ENCODE assay signal across 1 cellular context in the genomic region with DNA sequence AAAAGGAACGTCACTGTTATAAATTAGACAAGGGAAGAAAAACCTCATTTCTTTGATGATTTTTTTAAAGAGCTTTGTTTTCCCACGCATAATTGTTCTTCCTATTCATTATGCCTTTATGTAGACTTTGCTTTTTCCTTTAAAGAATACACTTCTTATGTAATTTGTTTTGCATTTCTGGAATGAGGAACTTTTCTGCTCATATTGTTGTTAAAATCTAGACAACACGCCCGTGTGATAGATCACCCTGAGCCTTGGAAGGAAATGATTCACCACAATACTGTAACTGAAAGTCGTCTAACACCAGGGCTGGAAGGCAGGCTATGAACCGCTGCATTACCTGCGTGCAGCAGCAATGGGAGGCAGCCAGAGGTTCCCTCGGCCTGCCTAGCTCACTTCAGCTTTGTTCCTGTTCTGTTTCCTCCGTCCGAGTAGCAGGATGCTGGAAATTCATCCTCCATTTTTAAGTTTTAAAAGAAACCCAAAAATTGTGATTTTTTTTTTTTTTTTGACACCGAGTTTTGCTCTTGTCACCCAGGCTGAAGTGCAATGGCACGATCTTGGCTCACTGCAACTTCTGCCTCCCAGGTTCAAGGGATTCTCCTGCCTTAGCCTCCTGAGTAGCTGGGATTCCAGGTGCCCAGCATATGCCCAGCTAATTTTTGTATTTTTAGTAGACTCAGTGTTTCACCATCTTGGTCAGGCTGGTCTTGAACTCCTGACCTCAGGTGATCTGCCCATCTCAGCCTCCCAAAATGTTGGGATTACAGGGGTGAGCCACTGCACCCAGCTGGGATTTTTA.
TF ChIP-seq lines count a peak whose summit lies in the region.

No MANE protein-coding gene starts in this region.

TF ChIP-seq in HepG2, 621 proteins besides CTCF, POLR2A, EP300 and RAD21 (continued from another document and continues in another):
- TF ChIP-seq, protein P1, sequence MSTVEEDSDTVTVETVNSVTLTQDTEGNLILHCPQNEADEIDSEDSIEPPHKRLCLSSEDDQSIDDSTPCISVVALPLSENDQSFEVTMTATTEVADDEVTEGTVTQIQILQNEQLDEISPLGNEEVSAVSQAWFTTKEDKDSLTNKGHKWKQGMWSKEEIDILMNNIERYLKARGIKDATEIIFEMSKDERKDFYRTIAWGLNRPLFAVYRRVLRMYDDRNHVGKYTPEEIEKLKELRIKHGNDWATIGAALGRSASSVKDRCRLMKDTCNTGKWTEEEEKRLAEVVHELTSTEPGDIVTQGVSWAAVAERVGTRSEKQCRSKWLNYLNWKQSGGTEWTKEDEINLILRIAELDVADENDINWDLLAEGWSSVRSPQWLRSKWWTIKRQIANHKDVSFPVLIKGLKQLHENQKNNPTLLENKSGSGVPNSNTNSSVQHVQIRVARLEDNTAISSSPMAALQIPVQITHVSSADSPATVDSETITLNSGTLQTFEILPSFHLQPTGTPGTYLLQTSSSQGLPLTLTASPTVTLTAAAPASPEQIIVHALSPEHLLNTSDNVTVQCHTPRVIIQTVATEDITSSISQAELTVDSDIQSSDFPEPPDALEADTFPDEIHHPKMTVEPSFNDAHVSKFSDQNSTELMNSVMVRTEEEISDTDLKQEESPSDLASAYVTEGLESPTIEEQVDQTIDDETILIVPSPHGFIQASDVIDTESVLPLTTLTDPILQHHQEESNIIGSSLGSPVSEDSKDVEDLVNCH (CRISPR knock-in tag; IDR thresholded peaks at IDR 0.05) = no peak
- TF ChIP-seq TOPORS (CRISPR knock-in tag; IDR thresholded peaks at IDR 0.05) = peak; percentile 91; the same call in 1 of the 2 replicates
- TF ChIP-seq, protein P2, sequence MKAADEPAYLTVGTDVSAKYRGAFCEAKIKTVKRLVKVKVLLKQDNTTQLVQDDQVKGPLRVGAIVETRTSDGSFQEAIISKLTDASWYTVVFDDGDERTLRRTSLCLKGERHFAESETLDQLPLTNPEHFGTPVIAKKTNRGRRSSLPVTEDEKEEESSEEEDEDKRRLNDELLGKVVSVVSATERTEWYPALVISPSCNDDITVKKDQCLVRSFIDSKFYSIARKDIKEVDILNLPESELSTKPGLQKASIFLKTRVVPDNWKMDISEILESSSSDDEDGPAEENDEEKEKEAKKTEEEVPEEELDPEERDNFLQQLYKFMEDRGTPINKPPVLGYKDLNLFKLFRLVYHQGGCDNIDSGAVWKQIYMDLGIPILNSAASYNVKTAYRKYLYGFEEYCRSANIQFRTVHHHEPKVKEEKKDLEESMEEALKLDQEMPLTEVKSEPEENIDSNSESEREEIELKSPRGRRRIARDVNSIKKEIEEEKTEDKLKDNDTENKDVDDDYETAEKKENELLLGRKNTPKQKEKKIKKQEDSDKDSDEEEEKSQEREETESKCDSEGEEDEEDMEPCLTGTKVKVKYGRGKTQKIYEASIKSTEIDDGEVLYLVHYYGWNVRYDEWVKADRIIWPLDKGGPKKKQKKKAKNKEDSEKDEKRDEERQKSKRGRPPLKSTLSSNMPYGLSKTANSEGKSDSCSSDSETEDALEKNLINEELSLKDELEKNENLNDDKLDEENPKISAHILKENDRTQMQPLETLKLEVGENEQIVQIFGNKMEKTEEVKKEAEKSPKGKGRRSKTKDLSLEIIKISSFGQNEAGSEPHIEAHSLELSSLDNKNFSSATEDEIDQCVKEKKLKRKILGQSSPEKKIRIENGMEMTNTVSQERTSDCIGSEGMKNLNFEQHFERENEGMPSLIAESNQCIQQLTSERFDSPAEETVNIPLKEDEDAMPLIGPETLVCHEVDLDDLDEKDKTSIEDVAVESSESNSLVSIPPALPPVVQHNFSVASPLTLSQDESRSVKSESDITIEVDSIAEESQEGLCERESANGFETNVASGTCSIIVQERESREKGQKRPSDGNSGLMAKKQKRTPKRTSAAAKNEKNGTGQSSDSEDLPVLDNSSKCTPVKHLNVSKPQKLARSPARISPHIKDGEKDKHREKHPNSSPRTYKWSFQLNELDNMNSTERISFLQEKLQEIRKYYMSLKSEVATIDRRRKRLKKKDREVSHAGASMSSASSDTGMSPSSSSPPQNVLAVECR (CRISPR knock-in tag; IDR thresholded peaks at IDR 0.05; ENCODE audit: borderline replicate concordance) = peak; percentile 34; the same call in 1 of the 2 replicates
- no peak for TF ChIP-seq ZNF569 (CRISPR knock-in tag; IDR thresholded peaks at IDR 0.05; ENCODE audit: borderline replicate concordance)
- TF ChIP-seq ZZZ3 (CRISPR knock-in tag; IDR thresholded peaks at IDR 0.05; ENCODE audit: borderline replicate concordance) = no peak
- TF ChIP-seq LCORL (IDR thresholded peaks at IDR 0.05) = no peak
- peak; percentile 11; the same call in 1 of the 2 replicates for TF ChIP-seq LCORL (CRISPR knock-in tag; IDR thresholded peaks at IDR 0.05)
- no peak; the same call in 1 of the 2 replicates for TF ChIP-seq POLR2AphosphoS5 (IDR thresholded peaks at IDR 0.05; ENCODE audit: low read depth, low read length)
- TF ChIP-seq FOXC1 (CRISPR knock-in tag; IDR thresholded peaks at IDR 0.05; ENCODE audit: borderline replicate concordance) = no peak
- TF ChIP-seq PHF5A (CRISPR knock-in tag; IDR thresholded peaks at IDR 0.05; ENCODE audit: low read depth, unreplicated experiment) = peak; percentile 17
- TF ChIP-seq, protein P3, sequence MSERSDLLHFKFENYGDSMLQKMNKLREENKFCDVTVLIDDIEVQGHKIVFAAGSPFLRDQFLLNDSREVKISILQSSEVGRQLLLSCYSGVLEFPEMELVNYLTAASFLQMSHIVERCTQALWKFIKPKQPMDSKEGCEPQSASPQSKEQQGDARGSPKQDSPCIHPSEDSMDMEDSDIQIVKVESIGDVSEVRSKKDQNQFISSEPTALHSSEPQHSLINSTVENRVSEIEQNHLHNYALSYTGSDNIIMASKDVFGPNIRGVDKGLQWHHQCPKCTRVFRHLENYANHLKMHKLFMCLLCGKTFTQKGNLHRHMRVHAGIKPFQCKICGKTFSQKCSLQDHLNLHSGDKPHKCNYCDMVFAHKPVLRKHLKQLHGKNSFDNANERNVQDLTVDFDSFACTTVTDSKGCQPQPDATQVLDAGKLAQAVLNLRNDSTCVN (CRISPR knock-in tag; IDR thresholded peaks at IDR 0.05; ENCODE audit: borderline replicate concordance) = 0 out of 2 replicates have a peak, but pooled peaks have one; percentile 1
- TF ChIP-seq, protein P4, sequence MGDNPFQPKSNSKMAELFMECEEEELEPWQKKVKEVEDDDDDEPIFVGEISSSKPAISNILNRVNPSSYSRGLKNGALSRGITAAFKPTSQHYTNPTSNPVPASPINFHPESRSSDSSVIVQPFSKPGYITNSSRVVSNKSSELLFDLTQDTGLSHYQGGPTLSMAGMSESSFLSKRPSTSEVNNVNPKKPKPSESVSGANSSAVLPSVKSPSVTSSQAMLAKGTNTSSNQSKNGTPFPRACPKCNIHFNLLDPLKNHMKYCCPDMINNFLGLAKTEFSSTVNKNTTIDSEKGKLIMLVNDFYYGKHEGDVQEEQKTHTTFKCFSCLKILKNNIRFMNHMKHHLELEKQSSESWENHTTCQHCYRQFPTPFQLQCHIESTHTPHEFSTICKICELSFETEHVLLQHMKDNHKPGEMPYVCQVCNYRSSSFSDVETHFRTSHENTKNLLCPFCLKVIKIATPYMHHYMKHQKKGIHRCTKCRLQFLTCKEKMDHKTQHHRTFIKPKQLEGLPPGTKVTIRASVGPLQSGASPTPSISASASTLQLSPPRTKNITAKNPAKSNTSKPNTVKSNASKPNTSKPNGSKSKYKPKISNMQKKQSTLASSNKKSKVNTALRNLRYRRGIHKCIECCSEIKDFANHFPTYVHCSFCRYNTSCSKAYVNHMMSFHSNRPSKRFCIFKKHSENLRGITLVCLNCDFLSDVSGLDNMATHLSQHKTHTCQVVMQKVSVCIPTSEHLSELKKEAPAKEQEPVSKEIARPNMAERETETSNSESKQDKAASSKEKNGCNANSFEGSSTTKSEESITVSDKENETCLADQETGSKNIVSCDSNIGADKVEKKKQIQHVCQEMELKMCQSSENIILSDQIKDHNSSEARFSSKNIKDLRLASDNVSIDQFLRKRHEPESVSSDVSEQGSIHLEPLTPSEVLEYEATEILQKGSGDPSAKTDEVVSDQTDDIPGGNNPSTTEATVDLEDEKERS (CRISPR knock-in tag; IDR thresholded peaks at IDR 0.05) = no peak
- no peak for TF ChIP-seq ZNF430 (CRISPR knock-in tag; IDR thresholded peaks at IDR 0.05)
- TF ChIP-seq TSC22D2 (CRISPR knock-in tag; IDR thresholded peaks at IDR 0.05; ENCODE audit: borderline replicate concordance) = no peak
- TF ChIP-seq, protein P5, sequence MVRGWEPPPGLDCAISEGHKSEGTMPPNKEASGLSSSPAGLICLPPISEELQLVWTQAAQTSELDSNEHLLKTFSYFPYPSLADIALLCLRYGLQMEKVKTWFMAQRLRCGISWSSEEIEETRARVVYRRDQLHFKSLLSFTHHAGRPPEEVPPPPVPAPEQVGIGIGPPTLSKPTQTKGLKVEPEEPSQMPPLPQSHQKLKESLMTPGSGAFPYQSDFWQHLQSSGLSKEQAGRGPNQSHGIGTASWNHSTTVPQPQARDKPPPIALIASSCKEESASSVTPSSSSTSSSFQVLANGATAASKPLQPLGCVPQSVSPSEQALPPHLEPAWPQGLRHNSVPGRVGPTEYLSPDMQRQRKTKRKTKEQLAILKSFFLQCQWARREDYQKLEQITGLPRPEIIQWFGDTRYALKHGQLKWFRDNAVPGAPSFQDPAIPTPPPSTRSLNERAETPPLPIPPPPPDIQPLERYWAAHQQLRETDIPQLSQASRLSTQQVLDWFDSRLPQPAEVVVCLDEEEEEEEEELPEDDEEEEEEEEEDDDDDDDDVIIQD (CRISPR knock-in tag; IDR thresholded peaks at IDR 0.05; ENCODE audit: low read depth) = 0 out of 2 replicates have a peak, but pooled peaks have one; percentile 1
- no peak for TF ChIP-seq ZNF614 (CRISPR knock-in tag; IDR thresholded peaks at IDR 0.05; ENCODE audit: borderline replicate concordance)
- no peak for TF ChIP-seq ATAD3A (CRISPR knock-in tag; IDR thresholded peaks at IDR 0.05)
- TF ChIP-seq ZNF629 (CRISPR knock-in tag; conservative IDR thresholded peaks at IDR 0.05) = no peak
- TF ChIP-seq ZNF235 (CRISPR knock-in tag; IDR thresholded peaks at IDR 0.05; ENCODE audit: borderline replicate concordance) = no peak
- TF ChIP-seq ZFP36L2 (CRISPR knock-in tag; IDR thresholded peaks at IDR 0.05) = no peak
- TF ChIP-seq CBX2 (IDR thresholded peaks at IDR 0.05; ENCODE audit: low read depth, low read length) = no peak
- no peak for TF ChIP-seq CBX2 (CRISPR knock-in tag; IDR thresholded peaks at IDR 0.05; ENCODE audit: low read depth)
- TF ChIP-seq CENPX (CRISPR knock-in tag; IDR thresholded peaks at IDR 0.05) = no peak
- TF ChIP-seq, protein P6, sequence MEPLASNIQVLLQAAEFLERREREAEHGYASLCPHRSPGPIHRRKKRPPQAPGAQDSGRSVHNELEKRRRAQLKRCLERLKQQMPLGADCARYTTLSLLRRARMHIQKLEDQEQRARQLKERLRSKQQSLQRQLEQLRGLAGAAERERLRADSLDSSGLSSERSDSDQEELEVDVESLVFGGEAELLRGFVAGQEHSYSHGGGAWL (CRISPR knock-in tag; IDR thresholded peaks at IDR 0.05) = no peak
- TF ChIP-seq, protein P7, sequence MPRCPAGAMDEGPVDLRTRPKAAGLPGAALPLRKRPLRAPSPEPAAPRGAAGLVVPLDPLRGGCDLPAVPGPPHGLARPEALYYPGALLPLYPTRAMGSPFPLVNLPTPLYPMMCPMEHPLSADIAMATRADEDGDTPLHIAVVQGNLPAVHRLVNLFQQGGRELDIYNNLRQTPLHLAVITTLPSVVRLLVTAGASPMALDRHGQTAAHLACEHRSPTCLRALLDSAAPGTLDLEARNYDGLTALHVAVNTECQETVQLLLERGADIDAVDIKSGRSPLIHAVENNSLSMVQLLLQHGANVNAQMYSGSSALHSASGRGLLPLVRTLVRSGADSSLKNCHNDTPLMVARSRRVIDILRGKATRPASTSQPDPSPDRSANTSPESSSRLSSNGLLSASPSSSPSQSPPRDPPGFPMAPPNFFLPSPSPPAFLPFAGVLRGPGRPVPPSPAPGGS (CRISPR knock-in tag; IDR thresholded peaks at IDR 0.05) = no peak
- TF ChIP-seq, protein P8, sequence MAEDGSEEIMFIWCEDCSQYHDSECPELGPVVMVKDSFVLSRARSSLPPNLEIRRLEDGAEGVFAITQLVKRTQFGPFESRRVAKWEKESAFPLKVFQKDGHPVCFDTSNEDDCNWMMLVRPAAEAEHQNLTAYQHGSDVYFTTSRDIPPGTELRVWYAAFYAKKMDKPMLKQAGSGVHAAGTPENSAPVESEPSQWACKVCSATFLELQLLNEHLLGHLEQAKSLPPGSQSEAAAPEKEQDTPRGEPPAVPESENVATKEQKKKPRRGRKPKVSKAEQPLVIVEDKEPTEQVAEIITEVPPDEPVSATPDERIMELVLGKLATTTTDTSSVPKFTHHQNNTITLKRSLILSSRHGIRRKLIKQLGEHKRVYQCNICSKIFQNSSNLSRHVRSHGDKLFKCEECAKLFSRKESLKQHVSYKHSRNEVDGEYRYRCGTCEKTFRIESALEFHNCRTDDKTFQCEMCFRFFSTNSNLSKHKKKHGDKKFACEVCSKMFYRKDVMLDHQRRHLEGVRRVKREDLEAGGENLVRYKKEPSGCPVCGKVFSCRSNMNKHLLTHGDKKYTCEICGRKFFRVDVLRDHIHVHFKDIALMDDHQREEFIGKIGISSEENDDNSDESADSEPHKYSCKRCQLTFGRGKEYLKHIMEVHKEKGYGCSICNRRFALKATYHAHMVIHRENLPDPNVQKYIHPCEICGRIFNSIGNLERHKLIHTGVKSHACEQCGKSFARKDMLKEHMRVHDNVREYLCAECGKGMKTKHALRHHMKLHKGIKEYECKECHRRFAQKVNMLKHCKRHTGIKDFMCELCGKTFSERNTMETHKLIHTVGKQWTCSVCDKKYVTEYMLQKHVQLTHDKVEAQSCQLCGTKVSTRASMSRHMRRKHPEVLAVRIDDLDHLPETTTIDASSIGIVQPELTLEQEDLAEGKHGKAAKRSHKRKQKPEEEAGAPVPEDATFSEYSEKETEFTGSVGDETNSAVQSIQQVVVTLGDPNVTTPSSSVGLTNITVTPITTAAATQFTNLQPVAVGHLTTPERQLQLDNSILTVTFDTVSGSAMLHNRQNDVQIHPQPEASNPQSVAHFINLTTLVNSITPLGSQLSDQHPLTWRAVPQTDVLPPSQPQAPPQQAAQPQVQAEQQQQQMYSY (CRISPR knock-in tag; IDR thresholded peaks at IDR 0.05) = no peak
- no peak for TF ChIP-seq SMARCE1 (IDR thresholded peaks at IDR 0.05; ENCODE audit: borderline replicate concordance)
- no peak for TF ChIP-seq SMAD3 (CRISPR knock-in tag; IDR thresholded peaks at IDR 0.05)
- TF ChIP-seq TCF7 (IDR thresholded peaks at IDR 0.05; ENCODE audit: low read depth) = no peak; the same call in 1 of the 2 replicates
- 0 out of 2 replicates have a peak, but pooled peaks have one; percentile 54 for TF ChIP-seq HOXA5 (CRISPR knock-in tag; IDR thresholded peaks at IDR 0.05)
- TF ChIP-seq FOXK2 (IDR thresholded peaks at IDR 0.05) = no peak
- no peak; the same call in 1 of the 2 replicates for TF ChIP-seq GZF1 (CRISPR knock-in tag; IDR thresholded peaks at IDR 0.05)
- TF ChIP-seq, protein P9, sequence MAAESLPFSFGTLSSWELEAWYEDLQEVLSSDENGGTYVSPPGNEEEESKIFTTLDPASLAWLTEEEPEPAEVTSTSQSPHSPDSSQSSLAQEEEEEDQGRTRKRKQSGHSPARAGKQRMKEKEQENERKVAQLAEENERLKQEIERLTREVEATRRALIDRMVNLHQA (CRISPR knock-in tag; IDR thresholded peaks at IDR 0.05) = no peak; the same call in 1 of the 2 replicates
- no peak for TF ChIP-seq ZNF20 (CRISPR knock-in tag; IDR thresholded peaks at IDR 0.05)
- TF ChIP-seq RFXANK (CRISPR knock-in tag; IDR thresholded peaks at IDR 0.05) = no peak
